Comparison of ENCODE assay signal across 18 cellular contexts in genomic region chr1:243796016-243796415, GRCh38. TPM values are rescaled to one million over a fixed set of nuclear protein-coding genes. Genes with fewer than 3 reads are reported as not detected.
DNase-seq lines count a peak whose midpoint lies in the region; ATAC-seq lines count a peak whose summit lies in the region.
"Had no signal": no experiment of that assay in that cellular context is flagged by ENCODE, and none has a peak within 500 bp of the region (broad histone marks: within the 10 kb centered on the region; RNA-seq: fewer than 3 reads in every experiment).

No MANE protein-coding gene starts in this region.

- ATAC-seq in GM18511 (IDR thresholded peaks at IDR 0.05; ENCODE audit: unreplicated experiment) = no peak
- ATAC-seq: GM12878, HCT116 had no signal

- DNase-seq in G401 (ENCODE audit: low spot score) (peak; percentile 89), NCI-H82 (lab: John Stamatoyannopoulos, UW) (peak; percentile 64), cerebellum (ENCODE audit: low spot score) (peak; percentile 62), EL (no peak), GM19240 (ENCODE audit: insufficient read length, low spot score) (no peak)
- DNase-seq: ACHN; BE2C; Caco-2; CD4-positive, CD25-positive, alpha-beta regulatory T cell; DMS153; DMS79; GOT3; H7; HFFc6; IMR-90 had no signal

- in situ Hi-C loops in G401 (cut with HindIII; ENCODE audit: low sequenced_read_pairs) = no loop called here

RNA-seq across cellular contexts. Expression of gene AKT3, which starts 54.0 kb away (rescaled TPM):
- 8.5 and 9.5 TPM in 2 replicates for total RNA-seq in G401 (2014; rRNA removed; shearing (Covaris generic))
- 141 TPM for total RNA-seq in cerebellum

Comparison
In these comparisons a context has a peak if more than half of its experiments do, and no peak if none do; other contexts are left out.
1. DNase-seq: peak in G401 (single experiment), NCI-H82 (single experiment) and cerebellum (single experiment); none in EL (single experiment) and GM19240 (single experiment).
2. RNA of gene AKT3, which starts 54.0 kb away (total RNA-seq): 141 TPM in cerebellum (single experiment); 8.5 to 9.5 TPM in G401; every median in the first group is over 10 times any median in the second.